ENCODE assay signal across 8 cellular contexts in genomic region chr18:22282311-22283235, GRCh38.
DNase-seq lines count a peak whose midpoint lies in the region; ATAC-seq and TF ChIP-seq lines count a peak whose summit lies in the region.

No MANE protein-coding gene starts in this region.

- H3K4me3 Mint-ChIP-seq in HFFc6 = no peak overlapping the region

- no peaks in the 10 kb centered on the region for H3K36me3 Mint-ChIP-seq in HFFc6 (ENCODE audit: low read depth)

- H3K4me1 Mint-ChIP-seq in HFFc6 (ENCODE audit: low read depth) = peaks cover 24% of the 10 kb centered on the region

- peak overlapping the region; percentile 66 for H3K27ac Mint-ChIP-seq in HFFc6

- TF ChIP-seq CTCF in HFFc6 (IDR thresholded peaks at IDR 0.05) = no peak

- no peak for ATAC-seq in GM21423 (IDR thresholded peaks at IDR 0.05; ENCODE audit: unreplicated experiment)
- no peak for ATAC-seq in HG03139 (IDR thresholded peaks at IDR 0.05; ENCODE audit: unreplicated experiment)
- ATAC-seq in left lobe of liver = no peak

- no peaks in the 10 kb centered on the region for H3K9me3 Mint-ChIP-seq in HFFc6

- DNase-seq in A172 (ENCODE audit: low spot score) = peak; percentile 92
- DNase-seq in HFFc6 = peak; percentile 33
- peak; percentile 53 for DNase-seq in activated CD8-positive, alpha-beta memory T cell treated with anti-CD3 and anti-CD28 coated beads, Interleukin-2, amount 50 U/mL, for 48 hours
- DNase-seq in glomerular visceral epithelial cell (ENCODE audit: extremely low spot score) = peak; percentile 79
- no peak for DNase-seq in activated effector memory CD4-positive, alpha-beta T cell treated with anti-CD3 and anti-CD28 coated beads, Interleukin-2, amount 50 U/mL, for 16 hours
- no peak for DNase-seq in left lobe of liver (ENCODE audit: low spot score)

- H3K27me3 Mint-ChIP-seq in HFFc6 (ENCODE audit: insufficient read depth) = peaks cover 21% of the 10 kb centered on the region

Comparison
In these comparisons a context has a peak if more than half of its experiments do, and no peak if none do; other contexts are left out.
1. DNase-seq: peak in A172 (single experiment), HFFc6 (single experiment), activated CD8-positive, alpha-beta memory T cell treated with anti-CD3 and anti-CD28 coated beads, Interleukin-2, amount 50 U/mL, for 48 hours (single experiment) and glomerular visceral epithelial cell (single experiment); none in activated effector memory CD4-positive, alpha-beta T cell treated with anti-CD3 and anti-CD28 coated beads, Interleukin-2, amount 50 U/mL, for 16 hours (single experiment) and left lobe of liver (single experiment).